ENCODE assay signal across 14 cellular contexts in the genomic region with DNA sequence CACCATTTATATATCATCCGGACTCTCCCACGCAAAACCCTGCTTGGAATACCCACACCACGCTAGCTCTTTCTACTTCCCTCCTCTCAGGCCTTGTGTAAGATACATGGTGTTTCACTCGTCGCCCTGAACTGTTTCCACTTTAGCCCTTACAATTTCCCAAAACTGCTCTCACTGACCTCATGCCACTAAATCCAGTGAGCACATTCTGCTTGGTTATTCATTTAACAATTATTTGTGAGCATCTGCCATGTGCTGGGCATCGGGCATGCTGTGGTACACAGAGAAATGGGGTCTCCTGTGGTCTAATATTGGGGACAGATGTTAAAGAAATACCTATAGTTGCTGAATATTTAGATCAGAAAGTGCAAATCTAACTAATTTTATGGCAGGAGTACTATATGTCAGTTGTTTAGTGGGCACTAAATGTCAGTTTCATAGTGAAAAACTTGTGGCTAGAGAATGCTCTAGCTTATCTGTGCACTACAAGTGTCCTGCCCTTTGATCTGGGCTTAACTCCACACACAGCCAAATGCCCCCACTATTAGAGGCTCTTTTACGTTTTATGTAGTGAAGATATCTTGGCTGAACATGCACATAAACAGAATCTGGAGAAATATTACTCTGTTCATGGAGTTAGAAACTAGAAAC. TPM values are rescaled to one million over a fixed set of nuclear protein-coding genes. Genes with fewer than 3 reads are reported as not detected.
A peak's percentile ranks its signal among the peaks of the same experiment; 100 is the strongest.
DNase-seq lines count a peak whose midpoint lies in the region; ATAC-seq, FAIRE-seq and TF ChIP-seq lines count a peak whose summit lies in the region.
"Had no signal": no experiment of that assay in that cellular context is flagged by ENCODE, and none has a peak within 500 bp of the region (broad histone marks: within the 10 kb centered on the region; RNA-seq: fewer than 3 reads in every experiment).

No MANE protein-coding gene starts in this region.

- H3K27ac ChIP-seq in WERI-Rb-1 = no peak overlapping the region
- peak overlapping the region in 1 of 4 donors; percentile 23 for H3K27ac ChIP-seq in gastrocnemius medialis

- CTCF ChIA-PET in activated B cell treated with CpG ODN at 0.5 μM for 24 hours (lab: Charles Lee) = interaction anchor here (0.6 to 1.6 kb wide), 2 partner anchors 20 to 223 kb away, joined by 4 to 7 read pairs; no protein-coding TSS in a partner anchor

- no peaks in the 10 kb centered on the region for H3K4me1 ChIP-seq in gastrocnemius medialis

- in situ Hi-C loops in gastrocnemius medialis (cut with MboI; ENCODE audit: low sequenced_read_pairs in 4 of 4) = no loop called here

- no peaks in the 10 kb centered on the region for H3K9me3 ChIP-seq in WERI-Rb-1 (ENCODE audit: severe bottlenecking)
- H3K9me3 ChIP-seq in gastrocnemius medialis = no peaks in the 10 kb centered on the region

- intact Hi-C loops in activated B cell treated with CpG ODN at 0.5 μM for 24 hours (cut with micrococcal nuclease) (loop anchor here (1.0 to 2.0 kb wide), 4 partner anchors 8 to 100 kb away; no protein-coding TSS in a partner anchor), gastrocnemius medialis (cut with DNase I; ENCODE audit: low total_unique reads) (no loop called here)

- H3K4me3 Mint-ChIP-seq in activated B cell treated with CpG ODN at 0.5 μM for 24 hours = peak overlapping the region; percentile 56
- H3K4me3 Mint-ChIP-seq: T-helper 2 cell treated with Interferon-gamma antibody and Interleukin-4, amounts not matched to agents 5 μg/mL and 100 μg/mL, for 36 hours had no signal

- peak; percentile 38 for ATAC-seq in HG02642 (IDR thresholded peaks at IDR 0.05; ENCODE audit: poor library complexity, unreplicated experiment)
- no peak for ATAC-seq in activated B cell treated with CpG ODN at 0.5 μM for 24 hours (ENCODE audit: low read depth)
- ATAC-seq in omental fat pad (ENCODE audit: low FRiP score) = peak; percentile 18
- ATAC-seq in gastrocnemius medialis = no peak
- no peak for ATAC-seq in HG03135 (IDR thresholded peaks at IDR 0.05; ENCODE audit: unreplicated experiment)

- TF ChIP-seq POLR2A in gastrocnemius medialis (IDR thresholded peaks at IDR 0.05) = no peak

- H3K27me3 Mint-ChIP-seq in activated B cell treated with CpG ODN at 0.5 μM for 24 hours = no peaks in the 10 kb centered on the region

- peaks cover 90% of the 10 kb centered on the region for H3K4me1 Mint-ChIP-seq in activated B cell treated with CpG ODN at 0.5 μM for 24 hours

- peak overlapping the region; percentile 82 for H3K27ac Mint-ChIP-seq in activated B cell treated with CpG ODN at 0.5 μM for 24 hours
- H3K27ac Mint-ChIP-seq: CD4-positive, CD25-positive, alpha-beta regulatory T cell; T-helper 2 cell treated with Interferon-gamma antibody and Interleukin-4, amounts not matched to agents 5 μg/mL and 100 μg/mL, for 36 hours had no signal

- H3K9me3 Mint-ChIP-seq in activated B cell treated with CpG ODN at 0.5 μM for 24 hours = no peaks in the 10 kb centered on the region
- H3K9me3 Mint-ChIP-seq: CD4-positive, CD25-positive, alpha-beta regulatory T cell; T-helper 2 cell treated with Interferon-gamma antibody and Interleukin-4, amounts not matched to agents 5 μg/mL and 100 μg/mL, for 36 hours had no signal

- POLR2A ChIA-PET in activated B cell treated with CpG ODN at 0.5 μM for 24 hours (lab: Charles Lee) = interaction anchor here (0.5 to 14.1 kb wide), 6 partner anchors 8 to 94 kb away, joined by 3 to 537 read pairs (median 6); partner anchors contain the start of gene PLEKHG1

- DNase-seq in GM18507 (ENCODE audit: extremely low spot score, insufficient read length, low read depth) (no peak), activated B cell treated with CpG ODN at 0.5 μM for 24 hours (no peak), omental fat pad (ENCODE audit: low spot score) (no peak), EL (no peak), WERI-Rb-1 (no peak), gastrocnemius medialis (no peak)
- DNase-seq: amygdala; CD4-positive, CD25-positive, alpha-beta regulatory T cell; effector CD8-positive, alpha-beta T cell; hypothalamus had no signal

- peaks cover 48% of the 10 kb centered on the region for H3K36me3 Mint-ChIP-seq in activated B cell treated with CpG ODN at 0.5 μM for 24 hours (ENCODE audit: low read depth)
- H3K36me3 Mint-ChIP-seq: CD4-positive, CD25-positive, alpha-beta regulatory T cell had no signal

- H3K27me3 ChIP-seq in WERI-Rb-1 (ENCODE audit: insufficient read depth, low read depth, severe bottlenecking) (peaks cover 7% of the 10 kb centered on the region), gastrocnemius medialis (no peaks in the 10 kb centered on the region)

- no peak for TF ChIP-seq CTCF in activated B cell treated with CpG ODN at 0.5 μM for 24 hours (IDR thresholded peaks at IDR 0.05)
- no peak for TF ChIP-seq CTCF in omental fat pad (IDR thresholded peaks at IDR 0.05)
- TF ChIP-seq CTCF in WERI-Rb-1 (IDR thresholded peaks at IDR 0.05; ENCODE audit: low read depth, low read length) = no peak
- TF ChIP-seq CTCF in gastrocnemius medialis (IDR thresholded peaks at IDR 0.05 in 4 of 5, conservative IDR thresholded peaks at IDR 0.05 in 1 of 5) = no peak

- H3K4me3 ChIP-seq in WERI-Rb-1 (ENCODE audit: low read depth, low read length) (no peak overlapping the region), gastrocnemius medialis (peak overlapping the region in 1 of 4 donors; percentile 25)

- H3K36me3 ChIP-seq in WERI-Rb-1 = no peaks in the 10 kb centered on the region
- H3K36me3 ChIP-seq in gastrocnemius medialis = no peaks in the 10 kb centered on the region

- FAIRE-seq in GM18507 (lab: Jason Lieb, UNC) = peak; percentile 70
- FAIRE-seq: urothelium cell line had no signal

RNA-seq across cellular contexts. Expression of gene PLEKHG1, which starts 41.0 kb away (rescaled TPM):
- total RNA-seq in activated B cell treated with CpG ODN at 0.5 μM for 24 hours (199 and 219 TPM in 2 replicates), omental fat pad (10 to 100 TPM; 21.6 to 99.8 (median 49.1) TPM), gastrocnemius medialis (1 to 10 TPM; 2.3 to 7.7 (median 4.4) TPM)

Comparison
In these comparisons a context has a peak if more than half of its experiments do, and no peak if none do; other contexts are left out.
1. ATAC-seq: peak in HG02642 (single experiment) and omental fat pad (single experiment); none in activated B cell treated with CpG ODN at 0.5 μM for 24 hours (single experiment), gastrocnemius medialis (0 of 2) and HG03135 (single experiment).